Comparison of ENCODE assay signal across 2 cellular contexts in the genomic region with DNA sequence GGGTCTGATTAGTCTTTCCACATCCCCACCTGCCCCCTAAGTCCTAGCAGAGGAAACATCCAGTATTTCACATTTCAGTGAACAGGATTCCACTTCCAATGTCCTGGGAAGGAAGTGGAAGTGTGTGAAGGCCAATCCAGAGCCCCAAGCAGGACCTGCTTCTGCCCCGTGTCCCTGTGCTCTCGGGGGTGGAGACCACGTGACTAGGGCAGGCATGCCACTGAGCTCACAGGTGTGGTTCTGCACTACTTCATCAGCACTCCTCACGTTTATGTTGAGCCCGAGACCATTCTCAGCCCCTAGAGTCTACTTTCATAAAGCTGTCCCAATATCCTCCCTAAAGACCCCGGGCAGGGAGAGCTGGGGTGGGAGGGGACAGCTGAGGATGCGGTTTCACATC.
A peak's percentile ranks its signal among the peaks of the same experiment; 100 is the strongest.
TF ChIP-seq lines count a peak whose summit lies in the region.

No MANE protein-coding gene starts in this region.

TF ChIP-seq in Ishikawa, 13 proteins besides CTCF, POLR2A, EP300 and RAD21 (continued from another document):
- TF ChIP-seq, protein P1, sequence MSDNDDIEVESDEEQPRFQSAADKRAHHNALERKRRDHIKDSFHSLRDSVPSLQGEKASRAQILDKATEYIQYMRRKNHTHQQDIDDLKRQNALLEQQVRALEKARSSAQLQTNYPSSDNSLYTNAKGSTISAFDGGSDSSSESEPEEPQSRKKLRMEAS (IDR thresholded peaks at IDR 0.05): no peak
- TF ChIP-seq CREB1 (IDR thresholded peaks at IDR 0.05; ENCODE audit: low read depth): no peak

TF ChIP-seq in K562, 482 proteins besides CTCF, POLR2A, EP300 and RAD21 (continued from another document):
- TF ChIP-seq, protein P2, sequence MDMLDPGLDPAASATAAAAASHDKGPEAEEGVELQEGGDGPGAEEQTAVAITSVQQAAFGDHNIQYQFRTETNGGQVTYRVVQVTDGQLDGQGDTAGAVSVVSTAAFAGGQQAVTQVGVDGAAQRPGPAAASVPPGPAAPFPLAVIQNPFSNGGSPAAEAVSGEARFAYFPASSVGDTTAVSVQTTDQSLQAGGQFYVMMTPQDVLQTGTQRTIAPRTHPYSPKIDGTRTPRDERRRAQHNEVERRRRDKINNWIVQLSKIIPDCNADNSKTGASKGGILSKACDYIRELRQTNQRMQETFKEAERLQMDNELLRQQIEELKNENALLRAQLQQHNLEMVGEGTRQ (CRISPR knock-in tag; IDR thresholded peaks at IDR 0.05): 0 out of 2 replicates have a peak, but pooled peaks have one; percentile 21
- TF ChIP-seq, protein P3, sequence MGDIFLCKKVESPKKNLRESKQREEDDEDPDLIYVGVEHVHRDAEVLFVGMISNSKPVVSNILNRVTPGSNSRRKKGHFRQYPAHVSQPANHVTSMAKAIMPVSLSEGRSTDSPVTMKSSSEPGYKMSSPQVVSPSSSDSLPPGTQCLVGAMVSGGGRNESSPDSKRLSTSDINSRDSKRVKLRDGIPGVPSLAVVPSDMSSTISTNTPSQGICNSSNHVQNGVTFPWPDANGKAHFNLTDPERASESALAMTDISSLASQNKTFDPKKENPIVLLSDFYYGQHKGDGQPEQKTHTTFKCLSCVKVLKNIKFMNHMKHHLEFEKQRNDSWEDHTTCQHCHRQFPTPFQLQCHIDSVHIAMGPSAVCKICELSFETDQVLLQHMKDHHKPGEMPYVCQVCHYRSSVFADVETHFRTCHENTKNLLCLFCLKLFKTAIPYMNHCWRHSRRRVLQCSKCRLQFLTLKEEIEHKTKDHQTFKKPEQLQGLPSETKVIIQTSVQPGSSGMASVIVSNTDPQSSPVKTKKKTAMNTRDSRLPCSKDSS (IDR thresholded peaks at IDR 0.05; ENCODE audit: low read depth, partially characterized antibody): no peak
- no peak for TF ChIP-seq PRPF4 (IDR thresholded peaks at IDR 0.05; ENCODE audit: insufficient read depth, low read depth, low read length, poor library complexity, severe bottlenecking)
- TF ChIP-seq, protein P4, sequence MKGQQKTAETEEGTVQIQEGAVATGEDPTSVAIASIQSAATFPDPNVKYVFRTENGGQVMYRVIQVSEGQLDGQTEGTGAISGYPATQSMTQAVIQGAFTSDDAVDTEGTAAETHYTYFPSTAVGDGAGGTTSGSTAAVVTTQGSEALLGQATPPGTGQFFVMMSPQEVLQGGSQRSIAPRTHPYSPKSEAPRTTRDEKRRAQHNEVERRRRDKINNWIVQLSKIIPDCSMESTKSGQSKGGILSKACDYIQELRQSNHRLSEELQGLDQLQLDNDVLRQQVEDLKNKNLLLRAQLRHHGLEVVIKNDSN (CRISPR knock-in tag; IDR thresholded peaks at IDR 0.05): 0 out of 2 replicates have a peak, but pooled peaks have one; percentile 24
TF ChIP-seq in K562: peak in this region for 2.
